In genomic region chr15:68729789-68730201, GRCh38 we compare ENCODE assay signal across 12 cellular contexts.
DNase-seq lines count a peak whose midpoint lies in the region; ATAC-seq and TF ChIP-seq lines count a peak whose summit lies in the region.
"Had no signal": no experiment of that assay in that cellular context is flagged by ENCODE, and none has a peak within 500 bp of the region (broad histone marks: within the 10 kb centered on the region; RNA-seq: fewer than 3 reads in every experiment).

No MANE protein-coding gene starts in this region.

- in situ Hi-C loops in IMR-90 (cut with MboI; ENCODE audit: low sequenced_read_pairs) = loop anchor here (5.0 to 10.0 kb wide), 2 partner anchors 65 to 148 kb away; no protein-coding TSS in a partner anchor

- H4K20me1 ChIP-seq in IMR-90 (ENCODE audit: insufficient read depth, low read length) = no peaks in the 10 kb centered on the region

- POLR2A ChIA-PET in IMR-90 (lab: Charles Lee; ENCODE audit: unreplicated experiment) = no interaction called here

- H3K27ac ChIP-seq in IMR-90 (ENCODE audit: insufficient read depth, low read length) (no peak overlapping the region), cingulate gyrus (ENCODE audit: low read depth, low read length) (peak overlapping the region; percentile 0), right cardiac atrium (ENCODE audit: low read length) (peak overlapping the region; percentile 76), mesendoderm (ENCODE audit: low read depth, low read length) (no peak overlapping the region)

- BruUV-seq in IMR-90 (replicated peaks; lab: Mats Ljungman, UMichigan) = no TSS peak

- TF ChIP-seq RAD21 in IMR-90 (IDR thresholded peaks at IDR 0.05; ENCODE audit: low read length) = no peak

- H3K79me2 ChIP-seq in mesendoderm (ENCODE audit: control insufficient read depth, insufficient read depth, low read length) = no peaks in the 10 kb centered on the region

- H3K4me1 ChIP-seq in IMR-90 (ENCODE audit: control insufficient read depth, insufficient read depth, low read length) (peaks cover 5% of the 10 kb centered on the region), right cardiac atrium (ENCODE audit: control insufficient read depth, insufficient read depth, low read length) (peaks cover 14% of the 10 kb centered on the region), mesendoderm (ENCODE audit: control insufficient read depth, low read depth, low read length) (peaks cover 1% of the 10 kb centered on the region)

- H3K36me3 ChIP-seq in IMR-90 (ENCODE audit: control insufficient read depth, insufficient read depth, low read length) (no peaks in the 10 kb centered on the region), mesendoderm (ENCODE audit: control insufficient read depth, insufficient read depth, low read length) (no peaks in the 10 kb centered on the region)

- H2AK5ac ChIP-seq in IMR-90 (ENCODE audit: low read depth, low read length) (no peak overlapping the region), mesendoderm (ENCODE audit: low read length) (no peak overlapping the region)

- no peak overlapping the region for H2AK9ac ChIP-seq in IMR-90 (replicated peaks; ENCODE audit: low read depth, low read length, poor library complexity)

- H3K4me3 ChIP-seq in IMR-90 (ENCODE audit: insufficient read depth, low read depth, low read length) = no peak overlapping the region
- H3K4me3 ChIP-seq in right cardiac atrium (ENCODE audit: low read length) = no peak overlapping the region
- no peak overlapping the region for H3K4me3 ChIP-seq in mesendoderm (ENCODE audit: low read length)
- H3K4me3 ChIP-seq: coronary artery had no signal

- WGBS in IMR-90 (ENCODE audit: extremely low coverage in 2 of 2, insufficient read length in 1 of 2), 2 experiments = no CpG with 5 or more reads among the region's 7 CpGs
- 14% methylated on average over 7 of the region's 7 CpGs for WGBS in right cardiac atrium
- no CpG with 5 or more reads among the region's 7 CpGs for whole genome bisulfite sequencing in mesendoderm (ENCODE audit: extremely low coverage, insufficient coverage, low lambda C conversion rate)

- no peak overlapping the region for H2AFZ ChIP-seq in IMR-90 (replicated peaks; ENCODE audit: low read length, poor library complexity)

- no peak overlapping the region for H4K8ac ChIP-seq in IMR-90 (ENCODE audit: low read depth in 2 of 2, low read length in 2 of 2)
- H4K8ac ChIP-seq in mesendoderm (ENCODE audit: low read depth, low read length) = no peak overlapping the region

- H2BK5ac ChIP-seq in IMR-90 (ENCODE audit: low read depth, low read length, poor library complexity, severe bottlenecking) (no peak overlapping the region), mesendoderm (ENCODE audit: low read length) (no peak overlapping the region)

- TF ChIP-seq POLR2A in IMR-90 (IDR thresholded peaks at IDR 0.05; ENCODE audit: low read depth, low read length) = no peak

- H2BK20ac ChIP-seq in IMR-90 (ENCODE audit: low read depth, low read length) = no peak overlapping the region

- no peak overlapping the region for H3K14ac ChIP-seq in IMR-90 (replicated peaks; ENCODE audit: low read depth, low read length)

- TF ChIP-seq CTCF in IMR-90 (conservative IDR thresholded peaks at IDR 0.05; ENCODE audit: low read depth, low read length) = no peak

- H3K23ac ChIP-seq in IMR-90 (ENCODE audit: low read depth, low read length) (no peak overlapping the region), mesendoderm (ENCODE audit: low read length) (no peak overlapping the region)

- H3K18ac ChIP-seq in IMR-90 (ENCODE audit: low read depth, low read length) = no peak overlapping the region
- no peak overlapping the region for H3K18ac ChIP-seq in mesendoderm (ENCODE audit: low read length)

- CTCF ChIA-PET in IMR-90 (lab: Yijun Ruan, JAX) = interaction anchor here (0.6 kb wide), 1 partner anchor 8 kb away, joined by 4 read pairs; no protein-coding TSS in a partner anchor

- H3K4ac ChIP-seq in IMR-90 (ENCODE audit: low read depth, low read length) (no peak overlapping the region), mesendoderm (ENCODE audit: low read depth, low read length) (no peak overlapping the region)

- H3K56ac ChIP-seq in IMR-90 (ENCODE audit: extremely low read depth, insufficient read depth, low read length) = no peak overlapping the region
- no peak overlapping the region for H3K56ac ChIP-seq in mesendoderm (ENCODE audit: low read length)

- H3K27me3 ChIP-seq in IMR-90 (ENCODE audit: control insufficient read depth, insufficient read depth, low read length) = peaks cover 15% of the 10 kb centered on the region
- no peaks in the 10 kb centered on the region for H3K27me3 ChIP-seq in right cardiac atrium (ENCODE audit: control insufficient read depth, insufficient read depth)
- no peaks in the 10 kb centered on the region for H3K27me3 ChIP-seq in mesendoderm (ENCODE audit: insufficient read depth, low read length, poor library complexity)

- H3K9me3 ChIP-seq in IMR-90 (ENCODE audit: control insufficient read depth, insufficient read depth, low read length) (no peaks in the 10 kb centered on the region), right cardiac atrium (ENCODE audit: control insufficient read depth, low read length) (no peaks in the 10 kb centered on the region)

- peak; percentile 33 for DNase-seq in IMR-90
- DNase-seq in right cardiac atrium = peak in 1 of 3 donors; percentile 72
- DNase-seq in sciatic nerve (ENCODE audit: low spot score) = no peak
- no peak for DNase-seq in NCI-H1436 (lab: John Stamatoyannopoulos, UW)
- no peak for DNase-seq in mesendoderm
- DNase-seq in activated gamma-delta T cell (lab: John Stamatoyannopoulos, UW) = no peak
- DNase-seq: GOT3, NCI-H774 had no signal

- H3K79me1 ChIP-seq in IMR-90 (ENCODE audit: low read depth in 1 of 2, low read length in 2 of 2) = no peaks in the 10 kb centered on the region
- H3K79me1 ChIP-seq in mesendoderm (ENCODE audit: low read length) = no peaks in the 10 kb centered on the region

- no peak overlapping the region for H4K5ac ChIP-seq in IMR-90 (ENCODE audit: low read depth, low read length)
- no peak overlapping the region for H4K5ac ChIP-seq in mesendoderm (ENCODE audit: low read length)

- no peak overlapping the region for H2BK120ac ChIP-seq in IMR-90 (ENCODE audit: low read depth, low read length)
- H2BK120ac ChIP-seq in mesendoderm (ENCODE audit: low read depth, low read length) = no peak overlapping the region

- H4K91ac ChIP-seq in IMR-90 (ENCODE audit: insufficient read depth, low read depth, low read length) = no peak overlapping the region

- intact Hi-C loops in IMR-90 (cut with micrococcal nuclease) = loop anchor here (1.0 to 5.0 kb wide), 3 partner anchors 93 to 195 kb away; partner anchors contain the start of gene ANP32A
- intact Hi-C loops in right cardiac atrium (cut with DNase I) = loop anchor here (5.0 to 10.0 kb wide), 3 partner anchors 95 to 148 kb away; partner anchors contain the start of gene ANP32A (in 1 of the 4)
- intact Hi-C loops in sciatic nerve (cut with DNase I) = loop anchor here (2.0 to 5.0 kb wide), 2 partner anchors 147 to 187 kb away; no protein-coding TSS in a partner anchor

- H3K9ac ChIP-seq in IMR-90 (ENCODE audit: low read depth, low read length) (no peak overlapping the region), mesendoderm (ENCODE audit: low read length) (no peak overlapping the region)

- 0 out of 2 replicates have a peak, but pooled peaks cover 3% of the 10 kb centered on the region for H3K9me1 ChIP-seq in IMR-90 (ENCODE audit: insufficient read depth, low read length)

- H2BK15ac ChIP-seq in IMR-90 (ENCODE audit: low read depth, low read length) (no peak overlapping the region), mesendoderm (replicated peaks; ENCODE audit: low read depth) (no peak overlapping the region)

- dilution Hi-C loops in IMR-90 (cut with HindIII; ENCODE audit: low sequenced_read_pairs, unreplicated experiment) = no loop called here

- H3K4me2 ChIP-seq in IMR-90 (ENCODE audit: low read depth, low read length) (no peak overlapping the region), mesendoderm (ENCODE audit: low read length) (no peak overlapping the region)

- ATAC-seq in IMR-90 (ENCODE audit: low read depth) (peak; percentile 69), right cardiac atrium (peak; percentile 70 to 85), sciatic nerve (peak; percentile 25), GM21619 (IDR thresholded peaks at IDR 0.05; ENCODE audit: unreplicated experiment) (no peak)
- ATAC-seq: CD8-positive, alpha-beta T cell had no signal

TF ChIP-seq in IMR-90, 13 proteins besides CTCF, POLR2A, EP300 and RAD21:
- TF ChIP-seq CHD1 (IDR thresholded peaks at IDR 0.05; ENCODE audit: low read depth, low read length) = no peak
- no peak for TF ChIP-seq RFX5 (IDR thresholded peaks at IDR 0.05; ENCODE audit: low read depth, low read length)
- no peak for TF ChIP-seq NFE2L2 (IDR thresholded peaks at IDR 0.05; ENCODE audit: low read depth, low read length)
- TF ChIP-seq MAZ (IDR thresholded peaks at IDR 0.05; ENCODE audit: borderline replicate concordance, low read depth, low read length) = no peak
- no peak for TF ChIP-seq ELK1 (IDR thresholded peaks at IDR 0.05; ENCODE audit: borderline replicate concordance, low read depth, low read length)
- TF ChIP-seq FOS (IDR thresholded peaks at IDR 0.05; ENCODE audit: low read depth, low read length) = no peak
- no peak for TF ChIP-seq BHLHE40 (IDR thresholded peaks at IDR 0.05; ENCODE audit: low read depth, low read length)

Comparison
In these comparisons a context has a peak if more than half of its experiments do, and no peak if none do; other contexts are left out.
1. H3K27ac ChIP-seq: peak in cingulate gyrus (single experiment) and right cardiac atrium (single experiment); none in IMR-90 (single experiment) and mesendoderm (single experiment).